ENCODE assay signal across 18 cellular contexts in genomic region chr7:94205529-94205928, GRCh38.
DNase-seq lines count a peak whose midpoint lies in the region; ATAC-seq and TF ChIP-seq lines count a peak whose summit lies in the region.
"Had no signal": no experiment of that assay in that cellular context is flagged by ENCODE, and none has a peak within 500 bp of the region (broad histone marks: within the 10 kb centered on the region; RNA-seq: fewer than 3 reads in every experiment).

No MANE protein-coding gene starts in this region.

- TF ChIP-seq CTCF in MCF 10A (IDR thresholded peaks at IDR 0.05; ENCODE audit: unreplicated experiment) (no peak), mammary epithelial cell (conservative IDR thresholded peaks at IDR 0.05 in 1 of 2, IDR thresholded peaks at IDR 0.05 in 1 of 2; ENCODE audit: extremely low read depth in 1 of 2, insufficient read depth in 1 of 2, low read depth in 1 of 2, low read length in 2 of 2) (no peak), fibroblast of pulmonary artery (IDR thresholded peaks at IDR 0.05; ENCODE audit: low read length, missing control alignments) (no peak), left lung (IDR thresholded peaks at IDR 0.05) (no peak), MM.1S (IDR thresholded peaks at IDR 0.05; ENCODE audit: low read length) (no peak)

- H3K27ac Mint-ChIP-seq in MCF 10A (ENCODE audit: low read depth, unreplicated experiment) = no peak overlapping the region
- H3K27ac Mint-ChIP-seq: CD8-positive, alpha-beta T cell had no signal

- dilution Hi-C loops in mammary epithelial cell (cut with HindIII; ENCODE audit: low sequenced_read_pairs) = no loop called here

- H3K27me3 ChIP-seq in mammary epithelial cell (ENCODE audit: insufficient read depth, low read length) (no peaks in the 10 kb centered on the region), left lung (no peaks in the 10 kb centered on the region), MM.1S (replicated peaks; ENCODE audit: insufficient read depth, low read length) (no peaks in the 10 kb centered on the region)
- H3K27me3 ChIP-seq: BLaER1 treated with 17β-estradiol and CSF1 and Interleukin-3, amounts not matched to agents 10 nM and 100 nM had no signal

- H3K36me3 ChIP-seq in mammary epithelial cell (ENCODE audit: insufficient read depth, low read length) (no peaks in the 10 kb centered on the region), left lung (no peaks in the 10 kb centered on the region), MM.1S (replicated peaks; ENCODE audit: insufficient read depth, low read length) (no peaks in the 10 kb centered on the region)
- H3K36me3 ChIP-seq: BLaER1 treated with 17β-estradiol and CSF1 and Interleukin-3, amounts not matched to agents 10 nM and 100 nM; HAP-1 had no signal

- CTCF ChIA-PET in MCF 10A (lab: Yijun Ruan, JAX) = interaction anchor here (0.5 to 0.8 kb wide), 4 partner anchors 16 to 711 kb away, joined by 3 to 4 read pairs (median 3); no protein-coding TSS in a partner anchor
- CTCF ChIA-PET in mammary epithelial cell (lab: Charles Lee; ENCODE audit: low non-redundant PET) = no interaction called here

- H3F3A ChIP-seq in MM.1S (ENCODE audit: insufficient read depth, low read length) = no peaks in the 10 kb centered on the region

- H3K27me3 Mint-ChIP-seq in MCF 10A (ENCODE audit: insufficient read depth, unreplicated experiment) = no peaks in the 10 kb centered on the region

- H3K9me3 ChIP-seq in mammary epithelial cell (replicated peaks; ENCODE audit: insufficient read depth, low read length) = no peaks in the 10 kb centered on the region
- H3K9me3 ChIP-seq in left lung = no peaks in the 10 kb centered on the region
- H3K9me3 ChIP-seq in MM.1S (replicated peaks; ENCODE audit: insufficient read depth, low read length) = no peaks in the 10 kb centered on the region
- H3K9me3 ChIP-seq: A549; BLaER1 treated with 17β-estradiol and CSF1 and Interleukin-3, amounts not matched to agents 10 nM and 100 nM; HAP-1 had no signal

- intact Hi-C loops in MCF 10A (cut with micrococcal nuclease) = no loop called here
- intact Hi-C loops in mammary epithelial cell (cut with micrococcal nuclease) = no loop called here
- intact Hi-C loops in left lung (cut with DNase I) = no loop called here

- WGBS in mammary epithelial cell (ENCODE audit: low coverage, missing lambda C conversion rate) = 55% methylated on average over 2 of the region's 2 CpGs

- no peaks in the 10 kb centered on the region for H3K4me1 Mint-ChIP-seq in MCF 10A (ENCODE audit: insufficient read depth, unreplicated experiment)

- H4K20me1 ChIP-seq in mammary epithelial cell (ENCODE audit: insufficient read depth, low read length) (no peaks in the 10 kb centered on the region), MM.1S (ENCODE audit: insufficient read depth, low read length) (no peaks in the 10 kb centered on the region)
- H4K20me1 ChIP-seq: BLaER1 treated with 17β-estradiol and CSF1 and Interleukin-3, amounts not matched to agents 10 nM and 100 nM had no signal

- DNase-seq in MCF 10A (ENCODE audit: unreplicated experiment) = peak; percentile 11
- DNase-seq in mammary epithelial cell = no peak
- peak; percentile 41 for DNase-seq in NCI-H226
- DNase-seq in fibroblast of pulmonary artery (ENCODE audit: low read depth) = peak; percentile 27
- DNase-seq in left lung = no peak
- no peak for DNase-seq in NCI-H748 (lab: John Stamatoyannopoulos, UW; ENCODE audit: unreplicated experiment)
- no peak for DNase-seq in MM.1S
- DNase-seq: CD8-positive, alpha-beta T cell; DMS53; EL; NCI-H524 had no signal

- H3K36me3 Mint-ChIP-seq in MCF 10A (ENCODE audit: insufficient read depth, unreplicated experiment) = no peaks in the 10 kb centered on the region
- H3K36me3 Mint-ChIP-seq: CD8-positive, alpha-beta T cell had no signal

- no peak overlapping the region for H3K4me2 ChIP-seq in mammary epithelial cell (ENCODE audit: insufficient read depth, low read depth, low read length)
- H3K4me2 ChIP-seq in MM.1S (ENCODE audit: low read depth, low read length) = no peak overlapping the region
- H3K4me2 ChIP-seq: A549; BLaER1 treated with 17β-estradiol and CSF1 and Interleukin-3, amounts not matched to agents 10 nM and 100 nM had no signal

- H3K9me3 Mint-ChIP-seq in MCF 10A (ENCODE audit: unreplicated experiment) = no peaks in the 10 kb centered on the region
- H3K9me3 Mint-ChIP-seq: CD8-positive, alpha-beta T cell had no signal

- H3K4me3 Mint-ChIP-seq in MCF 10A (ENCODE audit: unreplicated experiment) = no peak overlapping the region
- H3K4me3 Mint-ChIP-seq: CD8-positive, alpha-beta T cell had no signal

- H3K79me2 ChIP-seq in mammary epithelial cell (ENCODE audit: insufficient read depth, low read length) (no peaks in the 10 kb centered on the region), MM.1S (ENCODE audit: low read length) (no peaks in the 10 kb centered on the region)

- H3K4me1 ChIP-seq in mammary epithelial cell (ENCODE audit: insufficient read depth, low read length) = no peaks in the 10 kb centered on the region
- H3K4me1 ChIP-seq in left lung = no peaks in the 10 kb centered on the region
- H3K4me1 ChIP-seq in MM.1S (ENCODE audit: low read length) = no peaks in the 10 kb centered on the region
- H3K4me1 ChIP-seq: A549; BLaER1 treated with 17β-estradiol and CSF1 and Interleukin-3, amounts not matched to agents 10 nM and 100 nM; HAP-1 had no signal

- H3K27ac ChIP-seq in mammary epithelial cell (ENCODE audit: insufficient read depth, low read depth, low read length) (no peak overlapping the region), left lung (no peak overlapping the region), MM.1S (ENCODE audit: low read length) (no peak overlapping the region)
- H3K27ac ChIP-seq: A549; BLaER1 treated with 17β-estradiol and CSF1 and Interleukin-3, amounts not matched to agents 10 nM and 100 nM had no signal

- BruUV-seq in MCF 10A (replicated peaks; lab: Mats Ljungman, UMichigan) = no TSS peak
- no TSS peak for BruUV-seq in mammary epithelial cell (replicated peaks; lab: Mats Ljungman, UMichigan)

- POLR2A ChIA-PET in MCF 10A (lab: Yijun Ruan, JAX) = no interaction called here

- no peak overlapping the region for H3K4me3 ChIP-seq in mammary epithelial cell (replicated peaks in 1 of 3; ENCODE audit: insufficient read depth in 1 of 3, low read depth in 2 of 3, low read length in 3 of 3)
- H3K4me3 ChIP-seq in fibroblast of pulmonary artery (replicated peaks; ENCODE audit: low read depth, low read length) = no peak overlapping the region
- no peak overlapping the region for H3K4me3 ChIP-seq in left lung
- no peak overlapping the region for H3K4me3 ChIP-seq in MM.1S (ENCODE audit: low read length)
- H3K4me3 ChIP-seq: A549; BLaER1 treated with 17β-estradiol and CSF1 and Interleukin-3, amounts not matched to agents 10 nM and 100 nM; GM12878; HAP-1; K562 had no signal

- H3K9ac ChIP-seq in mammary epithelial cell (ENCODE audit: insufficient read depth, low read length) (no peak overlapping the region), MM.1S (ENCODE audit: low read length) (no peak overlapping the region)
- H3K9ac ChIP-seq: BLaER1 treated with 17β-estradiol and CSF1 and Interleukin-3, amounts not matched to agents 10 nM and 100 nM had no signal

- ATAC-seq in left lung (no peak), HG02970 (IDR thresholded peaks at IDR 0.05; ENCODE audit: low FRiP score, unreplicated experiment) (no peak)
- ATAC-seq: A549; CD8-positive, alpha-beta T cell; GM12878; K562; Right ventricle myocardium inferior had no signal

- H3K9me2 ChIP-seq in MM.1S (replicated peaks; ENCODE audit: insufficient read depth, low read length) = no peaks in the 10 kb centered on the region

- no peak overlapping the region for H2AFZ ChIP-seq in mammary epithelial cell (ENCODE audit: low read depth, low read length)
- no peak overlapping the region for H2AFZ ChIP-seq in MM.1S (ENCODE audit: low read length)

- in situ Hi-C loops in mammary epithelial cell (cut with MboI; ENCODE audit: low sequenced_read_pairs in 2 of 2) = no loop called here

Comparison
In these comparisons a context has a peak if more than half of its experiments do, and no peak if none do; other contexts are left out.
1. DNase-seq: peak in MCF 10A (single experiment), NCI-H226 (single experiment) and fibroblast of pulmonary artery (single experiment); none in mammary epithelial cell (single experiment), left lung (0 of 2), NCI-H748 (single experiment) and MM.1S (single experiment).